8 cellular contexts compared by ENCODE assay signal in genomic region chr4:56388311-56388710, GRCh38. TPM values are rescaled to one million over a fixed set of nuclear protein-coding genes. Genes with fewer than 3 reads are reported as not detected.
DNase-seq lines count a peak whose midpoint lies in the region; ATAC-seq and TF ChIP-seq lines count a peak whose summit lies in the region.

No MANE protein-coding gene starts in this region.

- TF ChIP-seq CTCF in CD14-positive monocyte (IDR thresholded peaks at IDR 0.05): no peak
- no peak for TF ChIP-seq CTCF in cardiac fibroblast (IDR thresholded peaks at IDR 0.05; ENCODE audit: low read depth, low read length)
- no peak for TF ChIP-seq CTCF in natural killer cell (IDR thresholded peaks at IDR 0.05)

- H3K27ac Mint-ChIP-seq in CD14-positive monocyte (peak overlapping the region in 6 of 7 donors; percentile 98 to 99 (median 99)), natural killer cell (peak overlapping the region; percentile 98 to 99)

- H3K36me3 Mint-ChIP-seq in CD14-positive monocyte: no peaks in the 10 kb centered on the region
- no peaks in the 10 kb centered on the region for H3K36me3 Mint-ChIP-seq in natural killer cell

- DNase-seq in CD14-positive monocyte (ENCODE audit: low spot score) (no peak), LHCN-M2 (ENCODE audit: low read depth) (peak; percentile 4), cardiac fibroblast (ENCODE audit: low read depth in 2 of 2) (peak in 1 of 2 donors; percentile 6), natural killer cell (no peak), HT-29 (ENCODE audit: low spot score) (no peak)

- ATAC-seq in natural killer cell (no peak), GM21786 (IDR thresholded peaks at IDR 0.05; ENCODE audit: unreplicated experiment) (no peak), GM21360 (IDR thresholded peaks at IDR 0.05; ENCODE audit: unreplicated experiment) (no peak), HG03039 (IDR thresholded peaks at IDR 0.05; ENCODE audit: unreplicated experiment) (no peak)

- H3K9me3 Mint-ChIP-seq in CD14-positive monocyte (no peaks in the 10 kb centered on the region), natural killer cell (no peaks in the 10 kb centered on the region)

- H3K4me3 Mint-ChIP-seq in CD14-positive monocyte (peak overlapping the region; percentile 86 to 96), natural killer cell (peak overlapping the region; percentile 98)

- intact Hi-C loops in CD14-positive monocyte (cut with micrococcal nuclease) (loop anchor here in 1 of 2 donors (5.0 kb wide), 1 partner anchor 44 kb away; no protein-coding TSS in a partner anchor), natural killer cell (cut with micrococcal nuclease) (no loop called here)

- H3K4me1 Mint-ChIP-seq in CD14-positive monocyte (peaks cover 17% of the 10 kb centered on the region), natural killer cell (peaks cover 24 to 31% of the 10 kb centered on the region in 2 donors)

- peak overlapping the region; percentile 68 to 78 for H3K4me3 ChIP-seq in cardiac fibroblast (replicated peaks in 1 of 2; ENCODE audit: low read depth in 2 of 2, low read length in 2 of 2)

- H3K27me3 Mint-ChIP-seq in CD14-positive monocyte (ENCODE audit: low read depth in 3 of 3) (no peaks in the 10 kb centered on the region), natural killer cell (ENCODE audit: low read depth in 2 of 2) (no peaks in the 10 kb centered on the region)

RNA-seq across cellular contexts. Expression of gene AASDH, which starts 1.0 kb away (rescaled TPM):
- polyA plus RNA-seq in CD14-positive monocyte: 1 to 10 TPM; 6.2 to 6.9 TPM
- total RNA-seq in LHCN-M2 (2014; rRNA removed) (8.8 and 9.1 TPM in 2 replicates), natural killer cell (10 to 100 TPM in 1 of 3 donors, 1 to 10 TPM in 2; 9.5 to 14.2 (median 9.6) TPM)
- polyA plus RNA-seq in LHCN-M2 (2012): 2.1 TPM
- total RNA-seq in HT-29 (2014; rRNA removed; shearing (Covaris generic)): 1.8 and 4.6 TPM in 2 replicates

RNA-seq across cellular contexts. Expression of gene PPAT, which starts 47.1 kb away (rescaled TPM):
- polyA plus RNA-seq in CD14-positive monocyte: 1 to 10 TPM; 1.4 to 1.5 TPM
- total RNA-seq in LHCN-M2 (2014; rRNA removed): 28.0 and 29.6 TPM in 2 replicates
- 4.1 TPM for polyA plus RNA-seq in LHCN-M2 (2012)
- total RNA-seq in natural killer cell: 1 to 10 TPM; 4.3 to 8.9 (median 6.2) TPM
- 20.2 and 32.4 TPM in 2 replicates for total RNA-seq in HT-29 (2014; rRNA removed; shearing (Covaris generic))

RNA-seq across cellular contexts. Expression of gene PAICS, which starts 47.7 kb away (rescaled TPM):
- 10 to 100 TPM in 1 of 2 donors, 1 to 10 TPM in 1; 8.7 to 10.3 TPM for polyA plus RNA-seq in CD14-positive monocyte
- total RNA-seq in LHCN-M2 (2014; rRNA removed): 128 and 131 TPM in 2 replicates
- polyA plus RNA-seq in LHCN-M2 (2012): 60.3 TPM
- total RNA-seq in natural killer cell: 10 to 100 TPM; 15.8 to 20.0 (median 17.6) TPM
- 68.2 and 71.0 TPM in 2 replicates for total RNA-seq in HT-29 (2014; rRNA removed; shearing (Covaris generic))
